In genomic region chr1:159790237-159790917, GRCh38 we compare ENCODE assay signal across 10 cellular contexts. TPM values are rescaled to one million over a fixed set of nuclear protein-coding genes. Genes with fewer than 3 reads are reported as not detected.
DNase-seq lines count a peak whose midpoint lies in the region; ATAC-seq, FAIRE-seq and TF ChIP-seq lines count a peak whose summit lies in the region.
"Had no signal": no experiment of that assay in that cellular context is flagged by ENCODE, and none has a peak within 500 bp of the region (broad histone marks: within the 10 kb centered on the region; RNA-seq: fewer than 3 reads in every experiment).

No MANE protein-coding gene starts in this region.

- no peak for FAIRE-seq in astrocyte (lab: Jason Lieb, UNC)

- no peaks in the 10 kb centered on the region for H3K4me1 ChIP-seq in astrocyte (ENCODE audit: insufficient read depth, low read length)
- H3K4me1 ChIP-seq: BLaER1 had no signal

- no peaks in the 10 kb centered on the region for H3K79me2 ChIP-seq in astrocyte (ENCODE audit: insufficient read depth, low read length)

- H3K27me3 ChIP-seq in astrocyte (ENCODE audit: insufficient read depth, low read length) = peaks cover 20% of the 10 kb centered on the region
- H3K27me3 ChIP-seq: BLaER1 had no signal

- ATAC-seq in GM18868 (IDR thresholded peaks at IDR 0.05; ENCODE audit: unreplicated experiment) = no peak

- H3K36me3 Mint-ChIP-seq in astrocyte (ENCODE audit: low read depth, unreplicated experiment) (no peaks in the 10 kb centered on the region), mesothelial cell of epicardium (no peaks in the 10 kb centered on the region)

- no peaks in the 10 kb centered on the region for H4K20me1 ChIP-seq in astrocyte (ENCODE audit: insufficient read depth, low read length)
- H4K20me1 ChIP-seq: BLaER1 had no signal

- H3K4me2 ChIP-seq in astrocyte (ENCODE audit: low read length) = no peak overlapping the region
- H3K4me2 ChIP-seq: BLaER1 had no signal

- H2AFZ ChIP-seq in astrocyte (ENCODE audit: low read depth, low read length) = no peak overlapping the region

- TF ChIP-seq CTCF in astrocyte (IDR thresholded peaks at IDR 0.05; ENCODE audit: insufficient read depth, low read depth, low read length) (peak; percentile 44), mesothelial cell of epicardium (IDR thresholded peaks at IDR 0.05; ENCODE audit: unreplicated experiment) (peak; percentile 57)

- H3K4me1 Mint-ChIP-seq in astrocyte (ENCODE audit: low read depth, unreplicated experiment) (no peaks in the 10 kb centered on the region), mesothelial cell of epicardium (peaks cover 53% of the 10 kb centered on the region)

- H3K27ac ChIP-seq in astrocyte (ENCODE audit: low read depth, low read length) = no peak overlapping the region
- H3K27ac ChIP-seq: BLaER1 had no signal

- no peaks in the 10 kb centered on the region for H3K9me3 ChIP-seq in astrocyte (ENCODE audit: insufficient read depth, low read depth, low read length)
- H3K9me3 ChIP-seq: BLaER1 had no signal

- H3K4me3 Mint-ChIP-seq in astrocyte (ENCODE audit: unreplicated experiment) = no peak overlapping the region
- no peak overlapping the region for H3K4me3 Mint-ChIP-seq in mesothelial cell of epicardium

- H3K9me3 Mint-ChIP-seq in astrocyte (ENCODE audit: unreplicated experiment) (no peaks in the 10 kb centered on the region), mesothelial cell of epicardium (no peaks in the 10 kb centered on the region)

- H3K27ac Mint-ChIP-seq in astrocyte (ENCODE audit: unreplicated experiment) (no peak overlapping the region), mesothelial cell of epicardium (no peak overlapping the region)

- no peaks in the 10 kb centered on the region for H3K27me3 Mint-ChIP-seq in astrocyte (ENCODE audit: low read depth, unreplicated experiment)
- H3K27me3 Mint-ChIP-seq in mesothelial cell of epicardium (ENCODE audit: low read depth) = peaks cover 4% of the 10 kb centered on the region

- H3K4me3 ChIP-seq in Jurkat, Clone E6-1 (ENCODE audit: low read length) = no peak overlapping the region
- no peak overlapping the region for H3K4me3 ChIP-seq in astrocyte (ENCODE audit: insufficient read depth, low read depth, low read length)
- H3K4me3 ChIP-seq: BLaER1 had no signal

- H3K36me3 ChIP-seq in astrocyte (ENCODE audit: insufficient read depth, low read length) = no peaks in the 10 kb centered on the region
- H3K36me3 ChIP-seq: BLaER1 had no signal

- DNase-seq in NCI-H1092 treated with DMSO at 0.1 percent for 48 hours (lab: John Stamatoyannopoulos, UW) (peak; percentile 40), NCI-H1092 (lab: John Stamatoyannopoulos, UW) (no peak), astrocyte (ENCODE audit: low read depth) (no peak), mesothelial cell of epicardium (ENCODE audit: low spot score in 2 of 2, unreplicated experiment in 2 of 2) (no peak), kidney glomerular epithelial cell (lab: John Stamatoyannopoulos, UW) (no peak), mucosa of gallbladder (ENCODE audit: low spot score) (no peak)
- peak; percentile 24 for DNase-seq in Jurkat, Clone E6-1 (ENCODE audit: low read depth, low spot score)

- no peak overlapping the region for H3K9ac ChIP-seq in astrocyte (ENCODE audit: low read length)
- H3K9ac ChIP-seq: BLaER1 had no signal

RNA-seq across cellular contexts. Expression of gene DUSP23, which starts 9.6 kb away (rescaled TPM):
- polyA plus RNA-seq in Jurkat, Clone E6-1 (2012; ENCODE audit: insufficient read depth, insufficient read length) = not detected
- total RNA-seq in astrocyte (30.1 and 33.0 TPM in 2 replicates), mesothelial cell of epicardium (40.1 to 42.1 TPM (median 41.3 TPM) in 3 replicates), mucosa of gallbladder (44.0 TPM)

RNA-seq across cellular contexts. Expression of gene FCRL6, which starts 11.8 kb away (rescaled TPM):
- polyA plus RNA-seq in Jurkat, Clone E6-1 (2012; ENCODE audit: insufficient read depth, insufficient read length) = not detected
- total RNA-seq in astrocyte (not detected in 2 replicates), mesothelial cell of epicardium (0.60 to 0.62 TPM (median 0.61 TPM) in 3 replicates), mucosa of gallbladder (0.81 TPM)

RNA-seq across cellular contexts. Expression of gene SLAMF8, which starts 36.3 kb away (rescaled TPM):
- polyA plus RNA-seq in Jurkat, Clone E6-1 (2012; ENCODE audit: insufficient read depth, insufficient read length) = 4.4 TPM
- total RNA-seq in astrocyte (1.7 and 3.6 TPM in 2 replicates), mesothelial cell of epicardium (not detected in 3 replicates), mucosa of gallbladder (7.3 TPM)
- total RNA-seq: pulmonary artery endothelial cell had no signal

Comparison
In these comparisons a context has a peak if more than half of its experiments do, and no peak if none do; other contexts are left out.
1. DNase-seq: peak in NCI-H1092 treated with DMSO at 0.1 percent for 48 hours (single experiment) and Jurkat, Clone E6-1 (single experiment); none in NCI-H1092 (single experiment), astrocyte (single experiment), mesothelial cell of epicardium (0 of 2), kidney glomerular epithelial cell (single experiment) and mucosa of gallbladder (single experiment).